ENCODE assay signal across 17 cellular contexts in genomic region chr1:159090566-159091546, GRCh38. TPM values are rescaled to one million over a fixed set of nuclear protein-coding genes. Genes with fewer than 3 reads are reported as not detected.
A peak's percentile ranks its signal among the peaks of the same experiment; 100 is the strongest.
DNase-seq lines count a peak whose midpoint lies in the region; ATAC-seq and TF ChIP-seq lines count a peak whose summit lies in the region.
"Had no signal": no experiment of that assay in that cellular context is flagged by ENCODE, and none has a peak within 500 bp of the region (broad histone marks: within the 10 kb centered on the region; RNA-seq: fewer than 3 reads in every experiment).

No MANE protein-coding gene starts in this region.

- DNase-seq in MCF 10A (ENCODE audit: unreplicated experiment) (peak; percentile 40), breast epithelium (ENCODE audit: low spot score in 2 of 2) (no peak), fibroblast of pulmonary artery (ENCODE audit: low read depth) (peak; percentile 38), SW 1271 (lab: John Stamatoyannopoulos, UW) (no peak), endodermal cell (no peak), Caco-2 (no peak)
- no peak for DNase-seq in activated CD4-positive, alpha-beta memory T cell treated with anti-CD3 and anti-CD28 coated beads, Interleukin-2, amount 10 ng/mL, durations not matched to agents 7 days and 5 days
- DNase-seq: activated gamma-delta T cell; BE2C; left ventricle myocardium superior; NCI-H1048; NCI-H526; stimulated activated naive CD4-positive, alpha-beta T cell; WERI-Rb-1 had no signal

- intact Hi-C loops in MCF 10A (cut with micrococcal nuclease): no loop called here
- intact Hi-C loops in breast epithelium (cut with DNase I; ENCODE audit: low total_unique reads): no loop called here
- intact Hi-C loops in Caco-2 (cut with micrococcal nuclease; ENCODE audit: unreplicated experiment): no loop called here

- POLR2A ChIA-PET in MCF 10A (lab: Yijun Ruan, JAX) (interaction anchor here (0.6 to 1.5 kb wide), 6 partner anchors 9 to 833 kb away, joined by 3 to 6 read pairs (median 4); partner anchors contain the start of gene IFI16), Caco-2 (lab: Charles Lee) (no interaction called here)
- POLR2A ChIA-PET in activated CD4-positive, alpha-beta memory T cell treated with anti-CD3 and anti-CD28 coated beads, Interleukin-2, amount 10 ng/mL, durations not matched to agents 7 days and 5 days (lab: Charles Lee): interaction anchor here (1.0 to 5.1 kb wide), 4 partner anchors 14 to 81 kb away, joined by 3 to 112 read pairs (median 4); partner anchors contain the start of genes AIM2 and IFI16

- H3K36me3 ChIP-seq in breast epithelium: no peaks in the 10 kb centered on the region
- no peaks in the 10 kb centered on the region for H3K36me3 ChIP-seq in endodermal cell (ENCODE audit: control insufficient read depth, insufficient read depth, low read length)
- no peaks in the 10 kb centered on the region for H3K36me3 ChIP-seq in Caco-2 (ENCODE audit: control insufficient read depth, insufficient read depth, low read length)
- H3K36me3 ChIP-seq: BE2C, WERI-Rb-1 had no signal

- H3K27me3 Mint-ChIP-seq in MCF 10A (ENCODE audit: insufficient read depth, unreplicated experiment) (no peaks in the 10 kb centered on the region), endodermal cell (ENCODE audit: insufficient read depth) (no peaks in the 10 kb centered on the region), Caco-2 (ENCODE audit: insufficient read depth, unreplicated experiment) (peaks cover 8% of the 10 kb centered on the region)
- H3K27me3 Mint-ChIP-seq in activated CD4-positive, alpha-beta memory T cell treated with anti-CD3 and anti-CD28 coated beads, Interleukin-2, amount 10 ng/mL, durations not matched to agents 7 days and 5 days: peaks cover 3% of the 10 kb centered on the region

- H3K4me3 Mint-ChIP-seq in MCF 10A (ENCODE audit: unreplicated experiment) (peak overlapping the region; percentile 6), endodermal cell (no peak overlapping the region), Caco-2 (ENCODE audit: unreplicated experiment) (no peak overlapping the region)
- no peak overlapping the region for H3K4me3 Mint-ChIP-seq in activated CD4-positive, alpha-beta memory T cell treated with anti-CD3 and anti-CD28 coated beads, Interleukin-2, amount 10 ng/mL, durations not matched to agents 7 days and 5 days

- no peak for ATAC-seq in HG02970 (IDR thresholded peaks at IDR 0.05; ENCODE audit: low FRiP score, unreplicated experiment)
- ATAC-seq: left ventricle myocardium superior had no signal

- H3K27ac Mint-ChIP-seq in MCF 10A (ENCODE audit: low read depth, unreplicated experiment): peak overlapping the region; percentile 61
- peak overlapping the region; percentile 80 for H3K27ac Mint-ChIP-seq in activated CD4-positive, alpha-beta memory T cell treated with anti-CD3 and anti-CD28 coated beads, Interleukin-2, amount 10 ng/mL, durations not matched to agents 7 days and 5 days
- H3K27ac Mint-ChIP-seq in endodermal cell: no peak overlapping the region
- H3K27ac Mint-ChIP-seq in Caco-2 (ENCODE audit: unreplicated experiment): no peak overlapping the region

- WGBS in endodermal cell (ENCODE audit: insufficient coverage in 1 of 2, insufficient read length in 1 of 2), 2 experiments: 90 to 97% methylated on average over 3 of the region's 3 CpGs

- no peak overlapping the region for H3K27ac ChIP-seq in breast epithelium
- no peak overlapping the region for H3K27ac ChIP-seq in endodermal cell (ENCODE audit: low read depth, low read length)
- H3K27ac ChIP-seq: coronary artery, WERI-Rb-1 had no signal

- H3K9me3 Mint-ChIP-seq in MCF 10A (ENCODE audit: unreplicated experiment) (no peaks in the 10 kb centered on the region), endodermal cell (no peaks in the 10 kb centered on the region), Caco-2 (ENCODE audit: unreplicated experiment) (no peaks in the 10 kb centered on the region)
- no peaks in the 10 kb centered on the region for H3K9me3 Mint-ChIP-seq in activated CD4-positive, alpha-beta memory T cell treated with anti-CD3 and anti-CD28 coated beads, Interleukin-2, amount 10 ng/mL, durations not matched to agents 7 days and 5 days

- no peak overlapping the region for H3K4me3 ChIP-seq in breast epithelium
- no peak overlapping the region for H3K4me3 ChIP-seq in fibroblast of pulmonary artery (replicated peaks; ENCODE audit: low read depth, low read length)
- no peak overlapping the region for H3K4me3 ChIP-seq in endodermal cell (ENCODE audit: low read length)
- H3K4me3 ChIP-seq in Caco-2 (ENCODE audit: low read depth, low read length): no peak overlapping the region
- H3K4me3 ChIP-seq: coronary artery had no signal

- H3K36me3 Mint-ChIP-seq in MCF 10A (ENCODE audit: insufficient read depth, unreplicated experiment) (no peaks in the 10 kb centered on the region), endodermal cell (ENCODE audit: low read depth) (no peaks in the 10 kb centered on the region), Caco-2 (ENCODE audit: insufficient read depth, unreplicated experiment) (no peaks in the 10 kb centered on the region)
- H3K36me3 Mint-ChIP-seq in activated CD4-positive, alpha-beta memory T cell treated with anti-CD3 and anti-CD28 coated beads, Interleukin-2, amount 10 ng/mL, durations not matched to agents 7 days and 5 days (ENCODE audit: low read depth): no peaks in the 10 kb centered on the region

- CTCF ChIA-PET in MCF 10A (lab: Yijun Ruan, JAX): interaction anchor here (0.5 to 2.7 kb wide), 6 partner anchors 34 to 1109 kb away, joined by 3 to 12 read pairs (median 4); no protein-coding TSS in a partner anchor
- CTCF ChIA-PET in activated CD4-positive, alpha-beta memory T cell treated with anti-CD3 and anti-CD28 coated beads, Interleukin-2, amount 10 ng/mL, durations not matched to agents 7 days and 5 days (lab: Charles Lee): interaction anchor here (1.2 to 3.6 kb wide), 3 partner anchors 13 to 18 kb away, joined by 4 to 47 read pairs (median 19); partner anchors contain the start of gene AIM2
- CTCF ChIA-PET in Caco-2 (lab: Charles Lee): no interaction called here

- H3K9me3 ChIP-seq in breast epithelium: no peaks in the 10 kb centered on the region
- no peaks in the 10 kb centered on the region for H3K9me3 ChIP-seq in endodermal cell (ENCODE audit: control insufficient read depth, low read length)
- no peaks in the 10 kb centered on the region for H3K9me3 ChIP-seq in Caco-2
- H3K9me3 ChIP-seq: BE2C had no signal

- no peak overlapping the region for H3K9ac ChIP-seq in endodermal cell (ENCODE audit: extremely low read depth, low read length, poor library complexity, severe bottlenecking)

- H3K4me1 Mint-ChIP-seq in MCF 10A (ENCODE audit: insufficient read depth, unreplicated experiment): peaks cover 32% of the 10 kb centered on the region
- peaks cover 55% of the 10 kb centered on the region for H3K4me1 Mint-ChIP-seq in activated CD4-positive, alpha-beta memory T cell treated with anti-CD3 and anti-CD28 coated beads, Interleukin-2, amount 10 ng/mL, durations not matched to agents 7 days and 5 days
- no peaks in the 10 kb centered on the region for H3K4me1 Mint-ChIP-seq in endodermal cell
- no peaks in the 10 kb centered on the region for H3K4me1 Mint-ChIP-seq in Caco-2 (ENCODE audit: low read depth, unreplicated experiment)

- H3K27me3 ChIP-seq in breast epithelium: no peaks in the 10 kb centered on the region
- H3K27me3 ChIP-seq in endodermal cell (ENCODE audit: control insufficient read depth, insufficient read depth, low read length, poor library complexity, severe bottlenecking): no peaks in the 10 kb centered on the region
- H3K27me3 ChIP-seq in Caco-2 (replicated peaks; ENCODE audit: control insufficient read depth, insufficient read depth, low read length): no peaks in the 10 kb centered on the region
- H3K27me3 ChIP-seq: BE2C had no signal

- H3K4me1 ChIP-seq in breast epithelium (no peaks in the 10 kb centered on the region), endodermal cell (ENCODE audit: control insufficient read depth, insufficient read depth, low read length) (no peaks in the 10 kb centered on the region), Caco-2 (no peaks in the 10 kb centered on the region)
- H3K4me1 ChIP-seq: BE2C had no signal

- no peak for TF ChIP-seq POLR2A in breast epithelium (IDR thresholded peaks at IDR 0.05)

- TF ChIP-seq CTCF in MCF 10A (IDR thresholded peaks at IDR 0.05; ENCODE audit: unreplicated experiment) (no peak), breast epithelium (IDR thresholded peaks at IDR 0.05) (no peak), fibroblast of pulmonary artery (IDR thresholded peaks at IDR 0.05; ENCODE audit: low read length, missing control alignments) (no peak), endodermal cell (conservative IDR thresholded peaks at IDR 0.05) (no peak), Caco-2 (IDR thresholded peaks at IDR 0.05; ENCODE audit: insufficient read depth in 1 of 2, low read depth in 1 of 2, low read length in 1 of 2, severe bottlenecking in 1 of 2, unreplicated experiment in 1 of 2) (no peak)

- BruUV-seq in MCF 10A (replicated peaks; lab: Mats Ljungman, UMichigan) (TSS peak; percentile 64), Caco-2 (replicated peaks; lab: Mats Ljungman, UMichigan) (no TSS peak)

RNA-seq across cellular contexts. Expression of gene AIM2, which starts 14.3 kb away (rescaled TPM):
- total RNA-seq in MCF 10A (2022): not detected in 2 replicates
- 1 to 10 TPM in 1 of 3 donors, under 1 TPM in 2; 0.32 to 1.6 (median 0.73) TPM for total RNA-seq in breast epithelium
- 10 to 100 TPM; 28.1 to 28.2 TPM for total RNA-seq in activated CD4-positive, alpha-beta memory T cell treated with anti-CD3 and anti-CD28 coated beads, Interleukin-2, amount 10 ng/mL, durations not matched to agents 7 days and 5 days
- 1 to 10 TPM; 2.0 to 4.2 TPM for total RNA-seq in endodermal cell
- 2.9 TPM for polyA plus RNA-seq in endodermal cell (2013, experiment 1 of 2)
- polyA plus RNA-seq in endodermal cell (2013, experiment 2 of 2): 2.8 TPM
- not detected in 2 replicates for total RNA-seq in Caco-2 (2022)
- total RNA-seq: G401 had no signal

Comparison
In these comparisons a context has a peak if more than half of its experiments do, and no peak if none do; other contexts are left out.
1. DNase-seq: peak in MCF 10A (single experiment) and fibroblast of pulmonary artery (single experiment); none in breast epithelium (0 of 2), activated CD4-positive, alpha-beta memory T cell treated with anti-CD3 and anti-CD28 coated beads, Interleukin-2, amount 10 ng/mL, durations not matched to agents 7 days and 5 days (single experiment), SW 1271 (0 of 2), endodermal cell (single experiment) and Caco-2 (0 of 2).
2. H3K27ac Mint-ChIP-seq: peak in MCF 10A (single experiment) and activated CD4-positive, alpha-beta memory T cell treated with anti-CD3 and anti-CD28 coated beads, Interleukin-2, amount 10 ng/mL, durations not matched to agents 7 days and 5 days (single experiment); none in endodermal cell (single experiment) and Caco-2 (single experiment).
3. RNA of gene AIM2, which starts 14.3 kb away (total RNA-seq): 28.1 to 28.2 TPM in activated CD4-positive, alpha-beta memory T cell treated with anti-CD3 and anti-CD28 coated beads, Interleukin-2, amount 10 ng/mL, durations not matched to agents 7 days and 5 days; 2.0 to 4.2 TPM in endodermal cell, 0.32 to 1.6 TPM in breast epithelium, not detected in MCF 10A and not detected in Caco-2; every median in the first group is over 4 times any median in the second.